ENCODE assay signal across 12 cellular contexts in genomic region chr9:36993933-36994764, GRCh38. TPM values are rescaled to one million over a fixed set of nuclear protein-coding genes. Genes with fewer than 3 reads are reported as not detected.
DNase-seq lines count a peak whose midpoint lies in the region; ATAC-seq and TF ChIP-seq lines count a peak whose summit lies in the region.
"Had no signal": no experiment of that assay in that cellular context is flagged by ENCODE, and none has a peak within 500 bp of the region (broad histone marks: within the 10 kb centered on the region; RNA-seq: fewer than 3 reads in every experiment).

No MANE protein-coding gene starts in this region.

- TF ChIP-seq POLR2A in GM19099 (IDR thresholded peaks at IDR 0.05; ENCODE audit: extremely low read depth, insufficient read length, low read depth) = peak; percentile 56
- no peak for TF ChIP-seq POLR2A in testis (IDR thresholded peaks at IDR 0.05)

- DNase-seq in DND-41 = no peak
- DNase-seq in effector memory CD4-positive, alpha-beta T cell = no peak
- DNase-seq in activated T-helper 2 cell treated with anti-CD3 and anti-CD28 coated beads, Interferon-gamma antibody, Interleukin-2, Interleukin-4, amounts not matched to agents 10 μg/mL and 5 μg/mL and 100 μg/mL, durations not matched to agents 14 hours and 24 hours and 36 hours (ENCODE audit: low spot score) = no peak
- DNase-seq in testis = no peak
- DNase-seq in DMS153 treated with DMSO at 0.1 percent for 48 hours (lab: John Stamatoyannopoulos, UW; ENCODE audit: unreplicated experiment) = no peak
- DNase-seq: effector CD4-positive, alpha-beta T cell; NCI-H1417 treated with DMSO at 0.1 percent for 48 hours had no signal

- H3K27ac ChIP-seq in DND-41 (ENCODE audit: low read length) (no peak overlapping the region), testis (no peak overlapping the region)
- no peak overlapping the region for H3K27ac ChIP-seq in effector memory CD4-positive, alpha-beta T cell (ENCODE audit: insufficient read depth, low read length, poor library complexity, severe bottlenecking)
- H3K27ac ChIP-seq: SK-N-MC had no signal

- ATAC-seq in DND-41 (ENCODE audit: insufficient read depth, low read depth) = peak; percentile 22; the same call in 1 of the 3 replicates
- peak; percentile 70 for ATAC-seq in HG02759 (IDR thresholded peaks at IDR 0.05; ENCODE audit: unreplicated experiment)

- 74 to 79% methylated on average over 14 to 19 of the region's 19 CpGs for WGBS in testis, 2 donors

- H3K4me1 Mint-ChIP-seq in IgD-negative memory B cell = peaks cover 75 to 84% (median 81%) of the 10 kb centered on the region in 3 donors
- peaks cover 3% of the 10 kb centered on the region for H3K4me1 Mint-ChIP-seq in activated T-helper 2 cell treated with anti-CD3 and anti-CD28 coated beads, Interferon-gamma antibody, Interleukin-2, Interleukin-4, amounts not matched to agents 10 μg/mL and 5 μg/mL and 100 μg/mL, durations not matched to agents 14 hours and 24 hours and 36 hours (ENCODE audit: low read depth)

- peaks cover 14% of the 10 kb centered on the region for H3K36me3 Mint-ChIP-seq in IgD-negative memory B cell
- H3K36me3 Mint-ChIP-seq in activated T-helper 2 cell treated with anti-CD3 and anti-CD28 coated beads, Interferon-gamma antibody, Interleukin-2, Interleukin-4, amounts not matched to agents 10 μg/mL and 5 μg/mL and 100 μg/mL, durations not matched to agents 14 hours and 24 hours and 36 hours (ENCODE audit: low read depth) = peaks cover 10% of the 10 kb centered on the region

- peak overlapping the region; percentile 97 to 98 (median 97) for H3K27ac Mint-ChIP-seq in IgD-negative memory B cell
- no peak overlapping the region for H3K27ac Mint-ChIP-seq in activated T-helper 2 cell treated with anti-CD3 and anti-CD28 coated beads, Interferon-gamma antibody, Interleukin-2, Interleukin-4, amounts not matched to agents 10 μg/mL and 5 μg/mL and 100 μg/mL, durations not matched to agents 14 hours and 24 hours and 36 hours

- H3K4me1 ChIP-seq in DND-41 (ENCODE audit: insufficient read depth, low read length) (no peaks in the 10 kb centered on the region), testis (no peaks in the 10 kb centered on the region)
- no peaks in the 10 kb centered on the region for H3K4me1 ChIP-seq in effector memory CD4-positive, alpha-beta T cell (ENCODE audit: control insufficient read depth, insufficient read depth, low read length, poor library complexity, severe bottlenecking)
- H3K4me1 ChIP-seq: HAP-1 had no signal

- no peaks in the 10 kb centered on the region for H4K20me1 ChIP-seq in DND-41 (ENCODE audit: insufficient read depth, low read length)

- intact Hi-C loops in activated T-helper 2 cell treated with anti-CD3 and anti-CD28 coated beads, Interferon-gamma antibody, Interleukin-2, Interleukin-4, amounts not matched to agents 10 μg/mL and 5 μg/mL and 100 μg/mL, durations not matched to agents 14 hours and 24 hours and 36 hours (cut with micrococcal nuclease) = loop anchor here (10.0 kb wide), 3 partner anchors 331 to 401 kb away; no protein-coding TSS in a partner anchor
- intact Hi-C loops in testis (cut with DNase I; ENCODE audit: low total_unique reads) = no loop called here

- no peaks in the 10 kb centered on the region for H3K79me2 ChIP-seq in DND-41 (ENCODE audit: insufficient read depth, low read length)

- H3K9me3 ChIP-seq in DND-41 (ENCODE audit: insufficient read depth, low read length, severe bottlenecking) (peaks cover 7% of the 10 kb centered on the region), testis (no peaks in the 10 kb centered on the region)
- no peaks in the 10 kb centered on the region for H3K9me3 ChIP-seq in effector memory CD4-positive, alpha-beta T cell (ENCODE audit: control insufficient read depth, low read length)

- H3K36me3 ChIP-seq in DND-41 (ENCODE audit: insufficient read depth, low read length) (no peaks in the 10 kb centered on the region), testis (ENCODE audit: low read depth, missing control alignments) (no peaks in the 10 kb centered on the region)
- H3K36me3 ChIP-seq in effector memory CD4-positive, alpha-beta T cell (ENCODE audit: control insufficient read depth, insufficient read depth, low read length) = no peaks in the 10 kb centered on the region
- H3K36me3 ChIP-seq: HAP-1 had no signal

- H2AFZ ChIP-seq in DND-41 (ENCODE audit: low read depth, low read length) = no peak overlapping the region

- peak overlapping the region; percentile 64 to 86 (median 76) for H3K4me3 Mint-ChIP-seq in IgD-negative memory B cell
- H3K4me3 Mint-ChIP-seq in activated T-helper 2 cell treated with anti-CD3 and anti-CD28 coated beads, Interferon-gamma antibody, Interleukin-2, Interleukin-4, amounts not matched to agents 10 μg/mL and 5 μg/mL and 100 μg/mL, durations not matched to agents 14 hours and 24 hours and 36 hours (ENCODE audit: low read depth) = no peak overlapping the region

- no peak overlapping the region for H3K9ac ChIP-seq in DND-41 (ENCODE audit: low read depth, low read length)

- no peak overlapping the region for H3K4me3 ChIP-seq in DND-41 (ENCODE audit: low read depth in 1 of 2, low read length in 2 of 2)
- H3K4me3 ChIP-seq in effector memory CD4-positive, alpha-beta T cell (ENCODE audit: insufficient read depth, low read depth, low read length, poor library complexity, severe bottlenecking) = no peak overlapping the region
- no peak overlapping the region for H3K4me3 ChIP-seq in testis
- H3K4me3 ChIP-seq: HAP-1, SK-N-MC had no signal

- H3K9me3 Mint-ChIP-seq in IgD-negative memory B cell = no peaks in the 10 kb centered on the region
- peaks cover 24% of the 10 kb centered on the region for H3K9me3 Mint-ChIP-seq in activated T-helper 2 cell treated with anti-CD3 and anti-CD28 coated beads, Interferon-gamma antibody, Interleukin-2, Interleukin-4, amounts not matched to agents 10 μg/mL and 5 μg/mL and 100 μg/mL, durations not matched to agents 14 hours and 24 hours and 36 hours

- H3K27me3 ChIP-seq in DND-41 (ENCODE audit: insufficient read depth, low read length, poor library complexity) (no peaks in the 10 kb centered on the region), testis (no peaks in the 10 kb centered on the region)
- H3K27me3 ChIP-seq in effector memory CD4-positive, alpha-beta T cell (replicated peaks; ENCODE audit: control insufficient read depth, insufficient read depth, low read length, poor library complexity, severe bottlenecking) = no peaks in the 10 kb centered on the region

- TF ChIP-seq CTCF in DND-41 (IDR thresholded peaks at IDR 0.05; ENCODE audit: borderline replicate concordance, extremely low read depth, low read length, poor library complexity, severe bottlenecking) (no peak), testis (IDR thresholded peaks at IDR 0.05) (no peak)

- H3K4me2 ChIP-seq in DND-41 (ENCODE audit: insufficient read depth, low read length) = no peak overlapping the region

- no peaks in the 10 kb centered on the region for H3K27me3 Mint-ChIP-seq in IgD-negative memory B cell
- peaks cover 20% of the 10 kb centered on the region for H3K27me3 Mint-ChIP-seq in activated T-helper 2 cell treated with anti-CD3 and anti-CD28 coated beads, Interferon-gamma antibody, Interleukin-2, Interleukin-4, amounts not matched to agents 10 μg/mL and 5 μg/mL and 100 μg/mL, durations not matched to agents 14 hours and 24 hours and 36 hours (ENCODE audit: low read depth)

RNA-seq across cellular contexts. Expression of gene PAX5, which starts 39.9 kb away (rescaled TPM):
- 65.3 TPM for polyA plus RNA-seq in IgD-negative memory B cell
- total RNA-seq in activated T-helper 2 cell treated with anti-CD3 and anti-CD28 coated beads, Interferon-gamma antibody, Interleukin-2, Interleukin-4, amounts not matched to agents 10 μg/mL and 5 μg/mL and 100 μg/mL, durations not matched to agents 14 hours and 24 hours and 36 hours = 0.11 and 0.34 TPM in 2 replicates
- 1 to 10 TPM in 1 of 2 donors, under 1 TPM in 1; 0.79 to 1.9 TPM for total RNA-seq in testis
- polyA plus RNA-seq in testis (ENCODE audit: insufficient read depth, low read depth, low replicate concordance) = 1.3 TPM
